Comparison of ENCODE assay signal across 22 cellular contexts in genomic region chr6:307874-308273, GRCh38.
"Had no signal": no experiment of that assay in that cellular context is flagged by ENCODE, and none has a peak within 500 bp of the region (broad histone marks: within the 10 kb centered on the region; RNA-seq: fewer than 3 reads in every experiment).

No MANE protein-coding gene starts in this region.

- H3K4me1 ChIP-seq: breast epithelium had no signal

- H3K27me3 ChIP-seq: breast epithelium, esophagus squamous epithelium, heart right ventricle, pancreas, stomach, tibial nerve had no signal

- H3K36me3 ChIP-seq: breast epithelium, pancreas, tibial nerve had no signal

- H3K27ac ChIP-seq: breast epithelium, epithelial cell of prostate, esophagus squamous epithelium, pancreas, psoas muscle, tibial nerve had no signal

- ATAC-seq: activated naive CD4-positive, alpha-beta T cell treated with anti-CD3 and anti-CD28 coated beads, Interleukin-2, amount 50 U/mL, for 72 hours; activated T-cell treated with anti-CD3 and anti-CD28 coated beads, Interleukin-2, amount 50 U/mL, for 4 hours; pancreas; stimulated activated naive B cell treated with anti-CD40 and anti-IgM and Interleukin-4, amounts not matched to agents 10 μg/mL and 1 μg/mL and 100 μg/mL, for 72 hours had no signal

- H3K9me3 ChIP-seq: breast epithelium, esophagus squamous epithelium, heart right ventricle, pancreas, psoas muscle, stomach, tibial nerve had no signal

- DNase-seq: activated CD4-positive, alpha-beta memory T cell treated with anti-CD3 and anti-CD28 coated beads, Interleukin-2, amount 10 ng/mL, durations not matched to agents 7 days and 5 days; activated CD4-positive, alpha-beta T cell treated with anti-CD3 and anti-CD28 coated beads for 1 hour; activated CD4-positive, alpha-beta T cell treated with anti-CD3 and anti-CD28 coated beads, Interleukin-2, amount 10 ng/mL, durations not matched to agents 7 days and 5 days; activated CD8-positive, alpha-beta memory T cell treated with anti-CD3 and anti-CD28 coated beads, Interleukin-2, amount 50 U/mL, for 48 hours; activated T-cell treated with anti-CD3 and anti-CD28 coated beads, Interleukin-2, amount 50 U/mL, for 4 hours; esophagus squamous epithelium; naive B cell; nephron progenitor cell; psoas muscle; stimulated activated CD4-positive, alpha-beta T cell treated with anti-CD3 and anti-CD28 coated beads, Interleukin-15, amount 100 ng/mL, for 24 hours; stimulated activated CD4-positive, alpha-beta T cell treated with anti-CD3 and anti-CD28 coated beads, Interleukin-2, amount 100 ng/mL, for 24 hours; stimulated activated naive B cell treated with anti-CD40 and anti-IgM and Interleukin-4, amounts not matched to agents 10 μg/mL and 1 μg/mL and 100 μg/mL, for 72 hours; stomach; T-helper 2 cell had no signal

- FAIRE-seq: pancreas, urothelium cell line had no signal

- H3K4me3 ChIP-seq: breast epithelium, esophagus squamous epithelium, heart right ventricle, lung, pancreas, psoas muscle, stomach, tibial nerve had no signal
